Comparison of ENCODE assay signal across 12 cellular contexts in genomic region chr18:524496-524895, GRCh38. TPM values are rescaled to one million over a fixed set of nuclear protein-coding genes. Genes with fewer than 3 reads are reported as not detected.
DNase-seq lines count a peak whose midpoint lies in the region; ATAC-seq and TF ChIP-seq lines count a peak whose summit lies in the region.
"Had no signal": no experiment of that assay in that cellular context is flagged by ENCODE, and none has a peak within 500 bp of the region (broad histone marks: within the 10 kb centered on the region; RNA-seq: fewer than 3 reads in every experiment).

No MANE protein-coding gene starts in this region.

- H3K9me3 ChIP-seq in osteoblast (ENCODE audit: low read depth, low read length): no peaks in the 10 kb centered on the region

- DNase-seq in ELR (ENCODE audit: low read depth): peak; percentile 66
- DNase-seq in choroid plexus epithelial cell (ENCODE audit: low read depth): peak; percentile 73
- DNase-seq in osteoblast (ENCODE audit: insufficient read length, low spot score, missing footprints): peak; percentile 37
- no peak for DNase-seq in DMS114 treated with DMSO at 0.1 percent for 48 hours (lab: John Stamatoyannopoulos, UW; ENCODE audit: unreplicated experiment)
- no peak for DNase-seq in NCI-H2196 (lab: John Stamatoyannopoulos, UW; ENCODE audit: unreplicated experiment)
- DNase-seq: effector CD4-positive, alpha-beta T cell; naive B cell; NCI-H774 had no signal

- no peaks in the 10 kb centered on the region for H3K79me2 ChIP-seq in osteoblast (ENCODE audit: insufficient read depth, low read length)

- H4K20me1 ChIP-seq in osteoblast (ENCODE audit: insufficient read depth, low read length): no peaks in the 10 kb centered on the region

- no peak overlapping the region for H3K4me3 ChIP-seq in choroid plexus epithelial cell (ENCODE audit: low read depth, low read length)
- peak overlapping the region; percentile 45 for H3K4me3 ChIP-seq in osteoblast (ENCODE audit: insufficient read depth, low read length)

- TF ChIP-seq CTCF in choroid plexus epithelial cell (conservative IDR thresholded peaks at IDR 0.05; ENCODE audit: low read depth, low read length): no peak
- TF ChIP-seq CTCF in osteoblast (IDR thresholded peaks at IDR 0.05; ENCODE audit: extremely low read depth, low read depth, low read length): no peak

- ATAC-seq in HG03159 (IDR thresholded peaks at IDR 0.05; ENCODE audit: unreplicated experiment) (peak; percentile 48), GM19324 (IDR thresholded peaks at IDR 0.05; ENCODE audit: low FRiP score, unreplicated experiment) (no peak), GM21619 (IDR thresholded peaks at IDR 0.05; ENCODE audit: unreplicated experiment) (no peak)

- no peaks in the 10 kb centered on the region for H3K36me3 ChIP-seq in osteoblast (ENCODE audit: insufficient read depth, low read length)

- peak overlapping the region; percentile 81 for H3K27ac ChIP-seq in osteoblast (ENCODE audit: low read depth, low read length)

- peak overlapping the region; percentile 76 for H3K4me2 ChIP-seq in osteoblast (ENCODE audit: insufficient read depth, low read length)

- peaks cover 34% of the 10 kb centered on the region for H3K4me1 ChIP-seq in osteoblast (ENCODE audit: insufficient read depth, low read length)

- no peak overlapping the region for H2AFZ ChIP-seq in osteoblast (ENCODE audit: low read length)

- H3K27me3 ChIP-seq in osteoblast (ENCODE audit: insufficient read depth, low read length): no peaks in the 10 kb centered on the region

RNA-seq across cellular contexts. Expression of gene COLEC12, which starts 24.0 kb away (rescaled TPM):
- total RNA-seq in osteoblast: 38.0 and 56.9 TPM in 2 replicates
- total RNA-seq: T-helper 1 cell treated with Interleukin-12 subunit alpha and Interleukin-12 subunit beta and Interleukin-4 antibody, amounts not matched to agents 30 ng/mL and 1 ng/mL, for 36 hours had no signal

RNA-seq across cellular contexts. Expression of gene CETN1, which starts 55.7 kb away (rescaled TPM):
- not detected in 2 replicates for total RNA-seq in osteoblast
- total RNA-seq: T-helper 1 cell treated with Interleukin-12 subunit alpha and Interleukin-12 subunit beta and Interleukin-4 antibody, amounts not matched to agents 30 ng/mL and 1 ng/mL, for 36 hours had no signal

Comparison
In these comparisons a context has a peak if more than half of its experiments do, and no peak if none do; other contexts are left out.
1. DNase-seq: peak in ELR (single experiment), choroid plexus epithelial cell (single experiment) and osteoblast (single experiment); none in DMS114 treated with DMSO at 0.1 percent for 48 hours (single experiment) and NCI-H2196 (single experiment).